ENCODE assay signal across 1 cellular context in the genomic region with DNA sequence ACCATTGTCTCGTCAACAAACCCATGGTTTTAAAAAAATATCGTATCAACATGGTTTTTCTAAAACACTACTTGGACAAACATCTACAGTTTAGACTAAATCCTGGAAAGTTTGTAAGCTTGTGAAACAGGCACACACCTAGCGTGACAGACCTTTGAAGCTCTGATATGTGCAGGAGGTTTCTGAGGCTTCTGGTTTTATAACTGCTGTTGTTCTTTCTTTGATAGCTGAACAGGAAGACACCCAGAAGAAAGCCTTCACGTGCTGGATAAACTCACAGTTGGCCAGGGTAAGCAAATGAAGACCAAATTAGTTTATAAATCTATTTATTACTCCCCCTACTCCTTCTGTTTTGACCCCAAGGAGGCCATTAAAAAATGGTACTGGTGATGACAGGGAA.
A peak's percentile ranks its signal among the peaks of the same experiment; 100 is the strongest.
TF ChIP-seq lines count a peak whose summit lies in the region.

No MANE protein-coding gene starts in this region.

TF ChIP-seq in GM12878, 131 proteins besides CTCF, POLR2A, EP300 and RAD21:
- TF ChIP-seq SUPT20H (IDR thresholded peaks at IDR 0.05; ENCODE audit: borderline replicate concordance, control insufficient read depth, low read depth, low read length) = no peak
- TF ChIP-seq FOXM1 (IDR thresholded peaks at IDR 0.05; ENCODE audit: low read depth, low read length) = peak; percentile 51; the same call in 1 of the 2 replicates
- TF ChIP-seq, protein P1, sequence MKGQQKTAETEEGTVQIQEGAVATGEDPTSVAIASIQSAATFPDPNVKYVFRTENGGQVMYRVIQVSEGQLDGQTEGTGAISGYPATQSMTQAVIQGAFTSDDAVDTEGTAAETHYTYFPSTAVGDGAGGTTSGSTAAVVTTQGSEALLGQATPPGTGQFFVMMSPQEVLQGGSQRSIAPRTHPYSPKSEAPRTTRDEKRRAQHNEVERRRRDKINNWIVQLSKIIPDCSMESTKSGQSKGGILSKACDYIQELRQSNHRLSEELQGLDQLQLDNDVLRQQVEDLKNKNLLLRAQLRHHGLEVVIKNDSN (IDR thresholded peaks at IDR 0.05; ENCODE audit: borderline replicate concordance, extremely low read length, insufficient read depth, low read depth, low read length) = no peak
- TF ChIP-seq, protein P2, sequence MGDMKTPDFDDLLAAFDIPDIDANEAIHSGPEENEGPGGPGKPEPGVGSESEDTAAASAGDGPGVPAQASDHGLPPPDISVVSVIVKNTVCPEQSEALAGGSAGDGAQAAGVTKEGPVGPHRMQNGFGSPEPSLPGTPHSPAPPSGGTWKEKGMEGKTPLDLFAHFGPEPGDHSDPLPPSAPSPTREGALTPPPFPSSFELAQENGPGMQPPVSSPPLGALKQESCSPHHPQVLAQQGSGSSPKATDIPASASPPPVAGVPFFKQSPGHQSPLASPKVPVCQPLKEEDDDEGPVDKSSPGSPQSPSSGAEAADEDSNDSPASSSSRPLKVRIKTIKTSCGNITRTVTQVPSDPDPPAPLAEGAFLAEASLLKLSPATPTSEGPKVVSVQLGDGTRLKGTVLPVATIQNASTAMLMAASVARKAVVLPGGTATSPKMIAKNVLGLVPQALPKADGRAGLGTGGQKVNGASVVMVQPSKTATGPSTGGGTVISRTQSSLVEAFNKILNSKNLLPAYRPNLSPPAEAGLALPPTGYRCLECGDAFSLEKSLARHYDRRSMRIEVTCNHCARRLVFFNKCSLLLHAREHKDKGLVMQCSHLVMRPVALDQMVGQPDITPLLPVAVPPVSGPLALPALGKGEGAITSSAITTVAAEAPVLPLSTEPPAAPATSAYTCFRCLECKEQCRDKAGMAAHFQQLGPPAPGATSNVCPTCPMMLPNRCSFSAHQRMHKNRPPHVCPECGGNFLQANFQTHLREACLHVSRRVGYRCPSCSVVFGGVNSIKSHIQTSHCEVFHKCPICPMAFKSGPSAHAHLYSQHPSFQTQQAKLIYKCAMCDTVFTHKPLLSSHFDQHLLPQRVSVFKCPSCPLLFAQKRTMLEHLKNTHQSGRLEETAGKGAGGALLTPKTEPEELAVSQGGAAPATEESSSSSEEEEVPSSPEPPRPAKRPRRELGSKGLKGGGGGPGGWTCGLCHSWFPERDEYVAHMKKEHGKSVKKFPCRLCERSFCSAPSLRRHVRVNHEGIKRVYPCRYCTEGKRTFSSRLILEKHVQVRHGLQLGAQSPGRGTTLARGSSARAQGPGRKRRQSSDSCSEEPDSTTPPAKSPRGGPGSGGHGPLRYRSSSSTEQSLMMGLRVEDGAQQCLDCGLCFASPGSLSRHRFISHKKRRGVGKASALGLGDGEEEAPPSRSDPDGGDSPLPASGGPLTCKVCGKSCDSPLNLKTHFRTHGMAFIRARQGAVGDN (IDR thresholded peaks at IDR 0.05) = peak; percentile 49; the same call in 1 of the 2 replicates
- TF ChIP-seq, protein P3, sequence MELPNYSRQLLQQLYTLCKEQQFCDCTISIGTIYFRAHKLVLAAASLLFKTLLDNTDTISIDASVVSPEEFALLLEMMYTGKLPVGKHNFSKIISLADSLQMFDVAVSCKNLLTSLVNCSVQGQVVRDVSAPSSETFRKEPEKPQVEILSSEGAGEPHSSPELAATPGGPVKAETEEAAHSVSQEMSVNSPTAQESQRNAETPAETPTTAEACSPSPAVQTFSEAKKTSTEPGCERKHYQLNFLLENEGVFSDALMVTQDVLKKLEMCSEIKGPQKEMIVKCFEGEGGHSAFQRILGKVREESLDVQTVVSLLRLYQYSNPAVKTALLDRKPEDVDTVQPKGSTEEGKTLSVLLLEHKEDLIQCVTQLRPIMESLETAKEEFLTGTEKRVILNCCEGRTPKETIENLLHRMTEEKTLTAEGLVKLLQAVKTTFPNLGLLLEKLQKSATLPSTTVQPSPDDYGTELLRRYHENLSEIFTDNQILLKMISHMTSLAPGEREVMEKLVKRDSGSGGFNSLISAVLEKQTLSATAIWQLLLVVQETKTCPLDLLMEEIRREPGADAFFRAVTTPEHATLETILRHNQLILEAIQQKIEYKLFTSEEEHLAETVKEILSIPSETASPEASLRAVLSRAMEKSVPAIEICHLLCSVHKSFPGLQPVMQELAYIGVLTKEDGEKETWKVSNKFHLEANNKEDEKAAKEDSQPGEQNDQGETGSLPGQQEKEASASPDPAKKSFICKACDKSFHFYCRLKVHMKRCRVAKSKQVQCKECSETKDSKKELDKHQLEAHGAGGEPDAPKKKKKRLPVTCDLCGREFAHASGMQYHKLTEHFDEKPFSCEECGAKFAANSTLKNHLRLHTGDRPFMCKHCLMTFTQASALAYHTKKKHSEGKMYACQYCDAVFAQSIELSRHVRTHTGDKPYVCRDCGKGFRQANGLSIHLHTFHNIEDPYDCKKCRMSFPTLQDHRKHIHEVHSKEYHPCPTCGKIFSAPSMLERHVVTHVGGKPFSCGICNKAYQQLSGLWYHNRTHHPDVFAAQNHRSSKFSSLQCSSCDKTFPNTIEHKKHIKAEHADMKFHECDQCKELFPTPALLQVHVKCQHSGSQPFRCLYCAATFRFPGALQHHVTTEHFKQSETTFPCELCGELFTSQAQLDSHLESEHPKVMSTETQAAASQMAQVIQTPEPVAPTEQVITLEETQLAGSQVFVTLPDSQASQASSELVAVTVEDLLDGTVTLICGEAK (IDR thresholded peaks at IDR 0.05; ENCODE audit: borderline replicate concordance) = no peak
- 0 out of 2 replicates have a peak, but pooled peaks have one; percentile 42 for TF ChIP-seq NFIC (IDR thresholded peaks at IDR 0.05; ENCODE audit: low read depth, low read length)
- TF ChIP-seq RCOR1 (conservative IDR thresholded peaks at IDR 0.05; ENCODE audit: low read depth, low read length) = no peak
- TF ChIP-seq IRF4 (IDR thresholded peaks at IDR 0.05; ENCODE audit: low read depth, low read length) = no peak
- no peak for TF ChIP-seq ESRRA (IDR thresholded peaks at IDR 0.05; ENCODE audit: low read length)
- TF ChIP-seq BHLHE40 (IDR thresholded peaks at IDR 0.05; ENCODE audit: borderline replicate concordance in 1 of 2, low read depth in 2 of 2, low read length in 1 of 2) = peak; percentile 68 to 80; a peak in 3 of 4 replicates
- TF ChIP-seq TCF7 (IDR thresholded peaks at IDR 0.05; ENCODE audit: borderline replicate concordance) = no peak
- peak; percentile 58; the same call in 1 of the 2 replicates for TF ChIP-seq RUNX3 (IDR thresholded peaks at IDR 0.05; ENCODE audit: low read length)
- no peak for TF ChIP-seq ZNF274 (IDR thresholded peaks at IDR 0.05; ENCODE audit: insufficient read depth, insufficient read length)
- TF ChIP-seq RB1 (IDR thresholded peaks at IDR 0.05; ENCODE audit: borderline replicate concordance) = no peak
